1 cellular context compared by ENCODE assay signal in the genomic region with DNA sequence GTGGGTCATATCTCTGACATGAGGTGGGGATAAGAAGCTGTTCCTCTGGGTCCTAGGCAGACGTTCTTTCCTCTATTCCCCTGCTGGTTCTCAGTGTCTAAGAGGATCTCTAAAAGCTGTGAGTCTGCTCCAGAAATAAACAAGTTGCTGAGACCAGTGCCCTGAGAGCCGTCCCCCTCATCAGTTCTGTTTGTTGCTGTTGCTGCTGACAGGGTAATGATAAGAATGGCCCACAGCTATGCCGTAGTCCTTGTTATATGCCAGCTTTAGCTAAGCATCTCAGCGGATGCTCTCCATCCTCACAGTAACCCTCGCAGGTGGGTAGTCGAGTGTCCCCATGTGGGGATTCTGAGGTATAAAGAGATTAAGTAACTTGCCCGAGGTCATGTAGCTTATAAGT.
TF ChIP-seq lines count a peak whose summit lies in the region.

No MANE protein-coding gene starts in this region.

TF ChIP-seq in K562, 482 proteins besides CTCF, POLR2A, EP300 and RAD21 (continued from another document):
- TF ChIP-seq, protein P1, sequence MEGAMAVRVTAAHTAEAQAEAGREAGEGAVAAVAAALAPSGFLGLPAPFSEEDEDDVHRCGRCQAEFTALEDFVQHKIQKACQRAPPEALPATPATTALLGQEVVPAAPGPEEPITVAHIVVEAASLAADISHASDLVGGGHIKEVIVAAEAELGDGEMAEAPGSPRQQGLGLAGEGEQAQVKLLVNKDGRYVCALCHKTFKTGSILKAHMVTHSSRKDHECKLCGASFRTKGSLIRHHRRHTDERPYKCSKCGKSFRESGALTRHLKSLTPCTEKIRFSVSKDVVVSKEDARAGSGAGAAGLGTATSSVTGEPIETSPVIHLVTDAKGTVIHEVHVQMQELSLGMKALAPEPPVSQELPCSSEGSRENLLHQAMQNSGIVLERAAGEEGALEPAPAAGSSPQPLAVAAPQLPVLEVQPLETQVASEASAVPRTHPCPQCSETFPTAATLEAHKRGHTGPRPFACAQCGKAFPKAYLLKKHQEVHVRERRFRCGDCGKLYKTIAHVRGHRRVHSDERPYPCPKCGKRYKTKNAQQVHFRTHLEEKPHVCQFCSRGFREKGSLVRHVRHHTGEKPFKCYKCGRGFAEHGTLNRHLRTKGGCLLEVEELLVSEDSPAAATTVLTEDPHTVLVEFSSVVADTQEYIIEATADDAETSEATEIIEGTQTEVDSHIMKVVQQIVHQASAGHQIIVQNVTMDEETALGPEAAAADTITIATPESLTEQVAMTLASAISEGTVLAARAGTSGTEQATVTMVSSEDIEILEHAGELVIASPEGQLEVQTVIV (CRISPR knock-in tag; IDR thresholded peaks at IDR 0.05; ENCODE audit: borderline replicate concordance): no peak
- no peak for TF ChIP-seq NUFIP1 (IDR thresholded peaks at IDR 0.05; ENCODE audit: partially characterized antibody)
- no peak for TF ChIP-seq ZNF695 (CRISPR knock-in tag; IDR thresholded peaks at IDR 0.05)
- TF ChIP-seq, protein P2, sequence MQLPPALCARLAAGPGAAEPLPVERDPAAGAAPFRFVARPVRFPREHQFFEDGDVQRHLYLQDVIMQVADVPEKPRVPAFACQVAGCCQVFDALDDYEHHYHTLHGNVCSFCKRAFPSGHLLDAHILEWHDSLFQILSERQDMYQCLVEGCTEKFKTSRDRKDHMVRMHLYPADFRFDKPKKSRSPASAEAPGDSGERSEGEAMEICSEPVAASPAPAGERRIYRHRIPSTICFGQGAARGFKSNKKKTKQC (CRISPR knock-in tag; IDR thresholded peaks at IDR 0.05): no peak
- TF ChIP-seq RFX5 (IDR thresholded peaks at IDR 0.05; ENCODE audit: low read depth, low read length): no peak
- no peak for TF ChIP-seq TAF7 (tag; IDR thresholded peaks at IDR 0.05)
- TF ChIP-seq RFX7 (CRISPR knock-in tag; IDR thresholded peaks at IDR 0.05): no peak
- no peak for TF ChIP-seq ATF1 (CRISPR knock-in tag; IDR thresholded peaks at IDR 0.05)
- TF ChIP-seq ATF1 (tag; IDR thresholded peaks at IDR 0.05): no peak
- no peak for TF ChIP-seq ZNF3 (CRISPR knock-in tag; IDR thresholded peaks at IDR 0.05)
- TF ChIP-seq RB1 (IDR thresholded peaks at IDR 0.05; ENCODE audit: low read depth): no peak
- TF ChIP-seq ZNF311 (CRISPR knock-in tag; IDR thresholded peaks at IDR 0.05): no peak
- no peak for TF ChIP-seq U2AF1 (optimal IDR thresholded peaks at IDR 0.05; ENCODE audit: low read depth, low read length)
